15 cellular contexts compared by ENCODE assay signal in the genomic region with DNA sequence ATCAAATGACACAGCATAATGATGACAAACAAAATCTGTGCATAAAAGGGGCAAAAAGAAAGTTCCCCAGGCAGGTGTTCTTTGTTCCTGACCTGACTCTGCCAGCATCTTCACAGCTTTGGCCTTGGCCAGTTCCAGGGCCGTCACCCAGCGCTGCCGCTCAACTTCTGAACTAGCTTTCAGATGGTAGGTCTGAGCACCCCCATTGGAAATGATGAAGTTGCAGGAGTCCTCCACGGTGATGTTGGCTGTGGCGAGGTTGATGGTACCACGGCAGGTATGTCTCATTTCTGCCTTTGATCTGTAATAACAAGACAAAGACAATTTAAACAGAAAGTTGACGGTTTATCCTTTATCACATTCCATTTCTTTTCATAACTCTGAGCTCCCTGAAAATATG.
"Had no signal": no experiment of that assay in that cellular context is flagged by ENCODE, and none has a peak within 500 bp of the region (broad histone marks: within the 10 kb centered on the region; RNA-seq: fewer than 3 reads in every experiment).

No MANE protein-coding gene starts in this region.

- DNase-seq: activated CD4-positive, alpha-beta T cell treated with anti-CD3 and anti-CD28 coated beads for 4 hours; activated naive CD8-positive, alpha-beta T cell treated with anti-CD3 and anti-CD28 coated beads, Interleukin-2, amount 10 ng/mL, durations not matched to agents 7 days and 5 days; anterior cingulate cortex; cortex of kidney; effector CD4-positive, alpha-beta T cell; esophagus squamous epithelium; hippocampal formation; kidney; left lung; naive B cell; pancreas; SIG-M5; stimulated activated naive B cell treated with anti-CD40 and anti-IgM and Interleukin-4, amounts not matched to agents 10 μg/mL and 1 μg/mL and 100 μg/mL, for 72 hours; tibial artery had no signal

- H3K27me3 Mint-ChIP-seq: activated naive CD8-positive, alpha-beta T cell treated with anti-CD3 and anti-CD28 coated beads, Interleukin-2, amount 10 ng/mL, durations not matched to agents 7 days and 5 days; naive B cell; stimulated activated naive B cell treated with anti-CD40 and anti-IgM and Interleukin-4, amounts not matched to agents 10 μg/mL and 1 μg/mL and 100 μg/mL, for 72 hours had no signal

- H3K9me3 ChIP-seq: esophagus squamous epithelium, left lung, pancreas, tibial artery had no signal

- H3K27ac Mint-ChIP-seq: activated naive CD8-positive, alpha-beta T cell treated with anti-CD3 and anti-CD28 coated beads, Interleukin-2, amount 10 ng/mL, durations not matched to agents 7 days and 5 days; activated T-helper 2 cell treated with anti-CD3 and anti-CD28 coated beads, Interferon-gamma antibody, Interleukin-2, Interleukin-4, amounts not matched to agents 10 μg/mL and 5 μg/mL and 100 μg/mL, durations not matched to agents 14 hours and 24 hours and 36 hours; stimulated activated naive B cell treated with anti-CD40 and anti-IgM and Interleukin-4, amounts not matched to agents 10 μg/mL and 1 μg/mL and 100 μg/mL, for 72 hours had no signal

- H3K4me3 Mint-ChIP-seq: activated naive CD8-positive, alpha-beta T cell treated with anti-CD3 and anti-CD28 coated beads, Interleukin-2, amount 10 ng/mL, durations not matched to agents 7 days and 5 days; stimulated activated naive B cell treated with anti-CD40 and anti-IgM and Interleukin-4, amounts not matched to agents 10 μg/mL and 1 μg/mL and 100 μg/mL, for 72 hours had no signal

- H3K9me3 Mint-ChIP-seq: activated naive CD8-positive, alpha-beta T cell treated with anti-CD3 and anti-CD28 coated beads, Interleukin-2, amount 10 ng/mL, durations not matched to agents 7 days and 5 days; activated T-helper 2 cell treated with anti-CD3 and anti-CD28 coated beads, Interferon-gamma antibody, Interleukin-2, Interleukin-4, amounts not matched to agents 10 μg/mL and 5 μg/mL and 100 μg/mL, durations not matched to agents 14 hours and 24 hours and 36 hours; naive B cell; stimulated activated naive B cell treated with anti-CD40 and anti-IgM and Interleukin-4, amounts not matched to agents 10 μg/mL and 1 μg/mL and 100 μg/mL, for 72 hours had no signal

- H3K27me3 ChIP-seq: esophagus squamous epithelium, left lung, pancreas, tibial artery had no signal

- H3K27ac ChIP-seq: esophagus squamous epithelium, left lung had no signal
